In the genomic region with DNA sequence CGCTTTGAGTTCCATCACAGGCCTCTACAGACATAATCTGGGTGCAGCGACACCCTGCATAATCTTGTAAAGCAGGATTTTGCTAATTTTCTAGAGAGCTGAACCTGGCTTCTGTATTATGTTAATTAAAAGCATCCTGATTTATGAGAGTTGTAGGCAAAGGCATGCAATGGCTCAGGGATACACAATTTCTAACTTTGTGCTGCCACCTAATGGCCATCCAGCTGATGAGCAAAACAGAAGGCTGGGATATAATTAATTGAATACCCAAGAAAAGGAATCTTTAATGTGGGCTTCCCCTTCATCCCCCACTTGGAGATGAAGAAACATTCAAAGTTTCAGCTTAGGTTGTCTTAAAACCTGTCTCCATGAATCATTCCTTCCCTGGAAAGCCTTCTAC, we compare ENCODE assay signal across 8 cellular contexts.
DNase-seq lines count a peak whose midpoint lies in the region; ATAC-seq, FAIRE-seq and TF ChIP-seq lines count a peak whose summit lies in the region.

No MANE protein-coding gene starts in this region.

- no peak overlapping the region for H3K9ac ChIP-seq in kidney (ENCODE audit: low read length in 2 of 2)

- H3K27me3 ChIP-seq in adrenal gland, result peaks cover 34% of the 10 kb centered on the region

- DNase-seq in NCI-H446 (lab: John Stamatoyannopoulos, UW), result peak; percentile 8 to 26
- no peak for DNase-seq in NCI-H446 treated with DMSO at 0.1 percent for 48 hours (lab: John Stamatoyannopoulos, UW)
- peak; percentile 57 for DNase-seq in HT-29 (ENCODE audit: low spot score)
- peak in 6 of 7 donors; percentile 24 to 56 (median 36) for DNase-seq in adrenal gland
- DNase-seq in kidney, result no peak
- no peak for DNase-seq in COR-L47 (lab: John Stamatoyannopoulos, UW)
- DNase-seq in stimulated activated naive CD4-positive, alpha-beta T cell treated with Interleukin-2 at 50 U/mL for 16 hours (lab: John Stamatoyannopoulos, UW), result no peak

- 35 to 52% (median 36%) methylated on average over 2 of the region's 2 CpGs; no CpG with 5 or more reads in 1 of the 4 donors for WGBS in adrenal gland, 4 donors

- TF ChIP-seq CTCF in adrenal gland (IDR thresholded peaks at IDR 0.05), result peak; percentile 29 to 65 (median 50)
- TF ChIP-seq CTCF in kidney (IDR thresholded peaks at IDR 0.05; ENCODE audit: borderline replicate concordance, extremely low read depth, insufficient read depth), result peak; percentile 43

- FAIRE-seq in kidney (lab: Jason Lieb, UNC), result peak; percentile 74

- ATAC-seq in GM18511 (IDR thresholded peaks at IDR 0.05; ENCODE audit: unreplicated experiment), result no peak

- H3K36me3 ChIP-seq in adrenal gland (replicated peaks in 1 of 2) (no peaks in the 10 kb centered on the region), kidney (ENCODE audit: control insufficient read depth in 1 of 2, insufficient read depth in 2 of 2, low read length in 2 of 2) (no peaks in the 10 kb centered on the region)

- H3K4me1 ChIP-seq in adrenal gland (replicated peaks in 1 of 2), result no peaks in the 10 kb centered on the region
- no peaks in the 10 kb centered on the region for H3K4me1 ChIP-seq in kidney (ENCODE audit: control insufficient read depth in 1 of 2, insufficient read depth in 1 of 2, low read depth in 1 of 2, low read length in 2 of 2)

- H3K9me3 ChIP-seq in adrenal gland (replicated peaks in 1 of 3), result no peaks in the 10 kb centered on the region
- no peaks in the 10 kb centered on the region for H3K9me3 ChIP-seq in kidney (ENCODE audit: control insufficient read depth in 1 of 2, low read length in 2 of 2)

- H3K4me3 ChIP-seq in adrenal gland (no peak overlapping the region), kidney (ENCODE audit: low read length in 2 of 2) (no peak overlapping the region)

- intact Hi-C loops in adrenal gland (cut with DNase I), result no loop called here
- intact Hi-C loops in kidney (cut with DNase I), result no loop called here

- TF ChIP-seq POLR2A in adrenal gland (IDR thresholded peaks at IDR 0.05), result no peak

- H3K27ac ChIP-seq in adrenal gland (no peak overlapping the region), kidney (ENCODE audit: low read depth in 2 of 2, low read length in 2 of 2) (no peak overlapping the region)

Comparison
In these comparisons a context has a peak if more than half of its experiments do, and no peak if none do; other contexts are left out.
1. DNase-seq: peak in NCI-H446 (2 of 2), HT-29 (single experiment) and adrenal gland (6 of 7); none in NCI-H446 treated with DMSO at 0.1 percent for 48 hours (single experiment), kidney (single experiment), COR-L47 (single experiment) and stimulated activated naive CD4-positive, alpha-beta T cell treated with Interleukin-2 at 50 U/mL for 16 hours (single experiment).